In genomic region chr4:4663028-4663427, GRCh38 we compare ENCODE assay signal across 15 cellular contexts.
"Had no signal": no experiment of that assay in that cellular context is flagged by ENCODE, and none has a peak within 500 bp of the region (broad histone marks: within the 10 kb centered on the region; RNA-seq: fewer than 3 reads in every experiment).

No MANE protein-coding gene starts in this region.

- DNase-seq: activated CD4-positive, alpha-beta T cell treated with anti-CD3 and anti-CD28 coated beads for 48 hours; activated CD8-positive, alpha-beta memory T cell treated with anti-CD3 and anti-CD28 coated beads, Interleukin-2, amount 50 U/mL, for 48 hours; activated CD8-positive, alpha-beta T cell treated with anti-CD3 and anti-CD28 coated beads, Interleukin-2, amount 10 ng/mL, durations not matched to agents 7 days and 5 days; activated naive CD4-positive, alpha-beta T cell; endodermal cell; heart right ventricle; left ventricle myocardium inferior; mesenchymal stem cell; stimulated activated CD4-positive, alpha-beta T cell treated with anti-CD3 and anti-CD28 coated beads, Interleukin-2, amount 100 ng/mL, for 48 hours; stimulated activated naive CD8-positive, alpha-beta T cell treated with anti-CD3 and anti-CD28 coated beads, Interleukin-15, Interleukin-2, amounts not matched to agents 100 U/mL and 50 U/mL, for 24 hours; upper lobe of right lung had no signal

- H3K36me3 ChIP-seq: heart right ventricle, left ventricle myocardium inferior, upper lobe of right lung had no signal

- H3K4me3 ChIP-seq: heart right ventricle, left ventricle myocardium inferior, upper lobe of right lung had no signal

- H3K4me3 Mint-ChIP-seq: activated CD8-positive, alpha-beta T cell treated with anti-CD3 and anti-CD28 coated beads, Interleukin-2, amount 10 ng/mL, durations not matched to agents 7 days and 5 days; activated T-helper 1 cell treated with anti-CD3 and anti-CD28 coated beads, Interleukin-12 subunit alpha, Interleukin-12 subunit beta, Interleukin-2, Interleukin-4 antibody, amounts not matched to agents 30 ng/mL and 10 ng/mL and 1 ng/mL, durations not matched to agents 14 hours and 24 hours and 36 hours; central memory CD8-positive, alpha-beta T cell; endodermal cell; nephron; WTC11 had no signal

- H3K4me1 Mint-ChIP-seq: central memory CD8-positive, alpha-beta T cell had no signal

- H3K9me3 ChIP-seq: upper lobe of right lung had no signal

- H3K27me3 Mint-ChIP-seq: central memory CD8-positive, alpha-beta T cell had no signal

- H3K9me3 Mint-ChIP-seq: activated T-helper 1 cell treated with anti-CD3 and anti-CD28 coated beads, Interleukin-12 subunit alpha, Interleukin-12 subunit beta, Interleukin-2, Interleukin-4 antibody, amounts not matched to agents 30 ng/mL and 10 ng/mL and 1 ng/mL, durations not matched to agents 14 hours and 24 hours and 36 hours; central memory CD8-positive, alpha-beta T cell; nephron had no signal

- H3K4me1 ChIP-seq: left ventricle myocardium inferior, upper lobe of right lung had no signal

- H3K27me3 ChIP-seq: upper lobe of right lung had no signal

- H3K27ac Mint-ChIP-seq: activated CD8-positive, alpha-beta T cell treated with anti-CD3 and anti-CD28 coated beads, Interleukin-2, amount 10 ng/mL, durations not matched to agents 7 days and 5 days; activated T-helper 1 cell treated with anti-CD3 and anti-CD28 coated beads, Interleukin-12 subunit alpha, Interleukin-12 subunit beta, Interleukin-2, Interleukin-4 antibody, amounts not matched to agents 30 ng/mL and 10 ng/mL and 1 ng/mL, durations not matched to agents 14 hours and 24 hours and 36 hours; endodermal cell; WTC11 had no signal

- H3K27ac ChIP-seq: heart right ventricle, left ventricle myocardium inferior, upper lobe of right lung had no signal

- ATAC-seq: activated CD8-positive, alpha-beta T cell treated with anti-CD3 and anti-CD28 coated beads, Interleukin-2, amount 10 ng/mL, durations not matched to agents 7 days and 5 days; heart right ventricle; stimulated activated naive CD8-positive, alpha-beta T cell treated with anti-CD3 and anti-CD28 coated beads, Interleukin-15, Interleukin-2, amounts not matched to agents 100 U/mL and 50 U/mL, for 24 hours; upper lobe of right lung; WTC11 had no signal
